In genomic region chr16:66677179-66677578, GRCh38 we compare ENCODE assay signal across 21 cellular contexts.
"Had no signal": no experiment of that assay in that cellular context is flagged by ENCODE, and none has a peak within 500 bp of the region (broad histone marks: within the 10 kb centered on the region; RNA-seq: fewer than 3 reads in every experiment).

No MANE protein-coding gene starts in this region.

- H3K27me3 ChIP-seq: ascending aorta, esophagus muscularis mucosa, gastroesophageal sphincter, ovary, spleen, tibial nerve, uterus had no signal

- H3K4me3 ChIP-seq: ascending aorta, esophagus muscularis mucosa, gastroesophageal sphincter, lower lobe of right lung, ovary, spleen, tibial nerve, uterus had no signal

- H3K36me3 ChIP-seq: ascending aorta, lower lobe of right lung, ovary, uterus had no signal

- H3K4me1 ChIP-seq: ascending aorta, lower lobe of right lung, spleen, uterus had no signal

- DNase-seq: activated CD4-positive, alpha-beta memory T cell treated with anti-CD3 and anti-CD28 coated beads, Interleukin-2, amount 10 ng/mL, durations not matched to agents 7 days and 5 days; activated CD4-positive, alpha-beta T cell treated with anti-CD3 and anti-CD28 coated beads for 48 hours; activated CD4-positive, CD25-positive, alpha-beta regulatory T cell; activated naive CD4-positive, alpha-beta T cell treated with anti-CD3 and anti-CD28 coated beads, Interleukin-2, amount 10 ng/mL, durations not matched to agents 7 days and 5 days; activated naive CD8-positive, alpha-beta T cell treated with anti-CD3 and anti-CD28 coated beads, Interleukin-2, amount 50 U/mL, for 24 hours; activated T-cell treated with anti-CD3 and anti-CD28 coated beads, Interleukin-2, amount 50 U/mL, for 4 hours; effector CD8-positive, alpha-beta T cell; left colon; lower lobe of right lung; ovary; spleen; stimulated activated CD4-positive, alpha-beta T cell treated with anti-CD3 and anti-CD28 coated beads, Interleukin-1b, Interleukin-23, amount 100 ng/mL, for 48 hours; stimulated activated CD8-positive, alpha-beta memory T cell treated with anti-CD3 and anti-CD28 coated beads, Interleukin-4, amount 100 ng/mL, for 48 hours; stimulated activated naive CD4-positive, alpha-beta T cell treated with Interleukin-2 at 50 U/mL for 16 hours; T-helper 1 cell; T-helper 9 cell; uterus had no signal

- H3K27ac ChIP-seq: ascending aorta, esophagus muscularis mucosa, gastroesophageal sphincter, lower lobe of right lung, ovary, spleen, tibial nerve, uterus had no signal

- H3K9me3 ChIP-seq: ascending aorta, esophagus muscularis mucosa, gastroesophageal sphincter, lower lobe of right lung, ovary, spleen, tibial nerve, uterus had no signal
